ENCODE assay signal across 1 cellular context in the genomic region with DNA sequence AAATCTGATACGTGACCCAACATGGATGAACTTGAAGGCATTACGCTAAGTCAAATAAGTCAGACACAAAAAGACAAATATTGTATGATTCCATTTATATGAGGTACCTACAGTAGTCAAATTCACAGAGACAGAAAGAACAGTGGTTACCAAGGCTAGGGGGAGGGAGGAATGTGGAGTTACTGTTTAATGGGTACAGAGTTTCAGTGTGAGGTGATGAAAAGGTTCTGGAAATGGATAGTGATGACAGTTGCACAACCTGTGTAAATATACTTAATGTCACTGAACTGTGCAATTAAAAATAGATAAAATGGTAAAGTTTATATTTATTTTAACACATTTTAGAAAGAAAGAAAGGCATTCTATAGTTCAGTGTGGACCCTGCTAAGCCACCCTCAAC.
TF ChIP-seq lines count a peak whose summit lies in the region.

No MANE protein-coding gene starts in this region.

TF ChIP-seq in HepG2, 621 proteins besides CTCF, POLR2A, EP300 and RAD21 (continued from another document and continues in another):
- TF ChIP-seq, protein P1, sequence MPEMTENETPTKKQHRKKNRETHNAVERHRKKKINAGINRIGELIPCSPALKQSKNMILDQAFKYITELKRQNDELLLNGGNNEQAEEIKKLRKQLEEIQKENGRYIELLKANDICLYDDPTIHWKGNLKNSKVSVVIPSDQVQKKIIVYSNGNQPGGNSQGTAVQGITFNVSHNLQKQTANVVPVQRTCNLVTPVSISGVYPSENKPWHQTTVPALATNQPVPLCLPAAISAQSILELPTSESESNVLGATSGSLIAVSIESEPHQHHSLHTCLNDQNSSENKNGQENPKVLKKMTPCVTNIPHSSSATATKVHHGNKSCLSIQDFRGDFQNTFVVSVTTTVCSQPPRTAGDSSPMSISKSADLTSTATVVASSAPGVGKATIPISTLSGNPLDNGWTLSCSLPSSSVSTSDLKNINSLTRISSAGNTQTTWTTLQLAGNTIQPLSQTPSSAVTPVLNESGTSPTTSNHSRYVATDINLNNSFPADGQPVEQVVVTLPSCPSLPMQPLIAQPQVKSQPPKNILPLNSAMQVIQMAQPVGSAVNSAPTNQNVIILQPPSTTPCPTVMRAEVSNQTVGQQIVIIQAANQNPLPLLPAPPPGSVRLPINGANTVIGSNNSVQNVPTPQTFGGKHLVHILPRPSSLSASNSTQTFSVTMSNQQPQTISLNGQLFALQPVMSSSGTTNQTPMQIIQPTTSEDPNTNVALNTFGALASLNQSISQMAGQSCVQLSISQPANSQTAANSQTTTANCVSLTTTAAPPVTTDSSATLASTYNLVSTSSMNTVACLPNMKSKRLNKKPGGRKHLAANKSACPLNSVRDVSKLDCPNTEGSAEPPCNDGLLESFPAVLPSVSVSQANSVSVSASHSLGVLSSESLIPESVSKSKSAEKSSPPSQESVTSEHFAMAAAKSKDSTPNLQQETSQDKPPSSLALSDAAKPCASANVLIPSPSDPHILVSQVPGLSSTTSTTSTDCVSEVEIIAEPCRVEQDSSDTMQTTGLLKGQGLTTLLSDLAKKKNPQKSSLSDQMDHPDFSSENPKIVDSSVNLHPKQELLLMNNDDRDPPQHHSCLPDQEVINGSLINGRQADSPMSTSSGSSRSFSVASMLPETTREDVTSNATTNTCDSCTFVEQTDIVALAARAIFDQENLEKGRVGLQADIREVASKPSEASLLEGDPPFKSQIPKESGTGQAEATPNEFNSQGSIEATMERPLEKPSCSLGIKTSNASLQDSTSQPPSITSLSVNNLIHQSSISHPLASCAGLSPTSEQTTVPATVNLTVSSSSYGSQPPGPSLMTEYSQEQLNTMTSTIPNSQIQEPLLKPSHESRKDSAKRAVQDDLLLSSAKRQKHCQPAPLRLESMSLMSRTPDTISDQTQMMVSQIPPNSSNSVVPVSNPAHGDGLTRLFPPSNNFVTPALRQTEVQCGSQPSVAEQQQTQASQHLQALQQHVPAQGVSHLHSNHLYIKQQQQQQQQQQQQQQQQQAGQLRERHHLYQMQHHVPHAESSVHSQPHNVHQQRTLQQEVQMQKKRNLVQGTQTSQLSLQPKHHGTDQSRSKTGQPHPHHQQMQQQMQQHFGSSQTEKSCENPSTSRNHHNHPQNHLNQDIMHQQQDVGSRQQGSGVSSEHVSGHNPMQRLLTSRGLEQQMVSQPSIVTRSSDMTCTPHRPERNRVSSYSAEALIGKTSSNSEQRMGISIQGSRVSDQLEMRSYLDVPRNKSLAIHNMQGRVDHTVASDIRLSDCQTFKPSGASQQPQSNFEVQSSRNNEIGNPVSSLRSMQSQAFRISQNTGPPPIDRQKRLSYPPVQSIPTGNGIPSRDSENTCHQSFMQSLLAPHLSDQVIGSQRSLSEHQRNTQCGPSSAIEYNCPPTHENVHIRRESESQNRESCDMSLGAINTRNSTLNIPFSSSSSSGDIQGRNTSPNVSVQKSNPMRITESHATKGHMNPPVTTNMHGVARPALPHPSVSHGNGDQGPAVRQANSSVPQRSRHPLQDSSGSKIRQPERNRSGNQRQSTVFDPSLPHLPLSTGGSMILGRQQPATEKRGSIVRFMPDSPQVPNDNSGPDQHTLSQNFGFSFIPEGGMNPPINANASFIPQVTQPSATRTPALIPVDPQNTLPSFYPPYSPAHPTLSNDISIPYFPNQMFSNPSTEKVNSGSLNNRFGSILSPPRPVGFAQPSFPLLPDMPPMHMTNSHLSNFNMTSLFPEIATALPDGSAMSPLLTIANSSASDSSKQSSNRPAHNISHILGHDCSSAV (CRISPR knock-in tag; IDR thresholded peaks at IDR 0.05; ENCODE audit: borderline replicate concordance): no peak
- TF ChIP-seq SAP130 (CRISPR knock-in tag; IDR thresholded peaks at IDR 0.05; ENCODE audit: low read depth): peak; percentile 74
- peak; percentile 60 for TF ChIP-seq POGZ (CRISPR knock-in tag; IDR thresholded peaks at IDR 0.05)
- no peak for TF ChIP-seq ZNF549 (CRISPR knock-in tag; IDR thresholded peaks at IDR 0.05)
- no peak for TF ChIP-seq ZBTB46 (CRISPR knock-in tag; IDR thresholded peaks at IDR 0.05; ENCODE audit: borderline replicate concordance)
- TF ChIP-seq SMAD1 (CRISPR knock-in tag; IDR thresholded peaks at IDR 0.05; ENCODE audit: borderline replicate concordance, low read depth): no peak
- no peak for TF ChIP-seq ZNF326 (CRISPR knock-in tag; IDR thresholded peaks at IDR 0.05; ENCODE audit: borderline replicate concordance)
- no peak for TF ChIP-seq ZNF839 (CRISPR knock-in tag; IDR thresholded peaks at IDR 0.05; ENCODE audit: borderline replicate concordance)
- TF ChIP-seq, protein P2, sequence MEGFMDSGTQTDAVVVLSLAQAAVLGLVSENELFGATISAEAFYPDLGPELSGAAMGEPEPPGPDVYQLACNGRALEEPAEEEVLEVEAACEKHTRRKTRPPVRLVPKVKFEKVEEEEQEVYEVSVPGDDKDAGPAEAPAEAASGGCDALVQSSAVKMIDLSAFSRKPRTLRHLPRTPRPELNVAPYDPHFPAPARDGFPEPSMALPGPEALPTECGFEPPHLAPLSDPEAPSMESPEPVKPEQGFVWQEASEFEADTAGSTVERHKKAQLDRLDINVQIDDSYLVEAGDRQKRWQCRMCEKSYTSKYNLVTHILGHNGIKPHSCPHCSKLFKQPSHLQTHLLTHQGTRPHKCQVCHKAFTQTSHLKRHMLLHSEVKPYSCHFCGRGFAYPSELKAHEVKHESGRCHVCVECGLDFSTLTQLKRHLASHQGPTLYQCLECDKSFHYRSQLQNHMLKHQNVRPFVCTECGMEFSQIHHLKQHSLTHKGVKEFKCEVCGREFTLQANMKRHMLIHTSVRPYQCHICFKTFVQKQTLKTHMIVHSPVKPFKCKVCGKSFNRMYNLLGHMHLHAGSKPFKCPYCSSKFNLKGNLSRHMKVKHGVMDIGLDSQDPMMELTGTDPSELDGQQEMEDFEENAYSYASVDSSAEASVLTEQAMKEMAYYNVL (CRISPR knock-in tag; IDR thresholded peaks at IDR 0.05; ENCODE audit: borderline replicate concordance): no peak
- no peak for TF ChIP-seq MXD4 (CRISPR knock-in tag; IDR thresholded peaks at IDR 0.05)
- no peak for TF ChIP-seq ZNF263 (CRISPR knock-in tag; IDR thresholded peaks at IDR 0.05)
- TF ChIP-seq MIXL1 (CRISPR knock-in tag; IDR thresholded peaks at IDR 0.05): peak; percentile 55; the same call in 1 of the 2 replicates
- peak; percentile 26; the same call in 1 of the 2 replicates for TF ChIP-seq GATA4 (IDR thresholded peaks at IDR 0.05; ENCODE audit: borderline replicate concordance, low read depth)
- TF ChIP-seq, protein P3, sequence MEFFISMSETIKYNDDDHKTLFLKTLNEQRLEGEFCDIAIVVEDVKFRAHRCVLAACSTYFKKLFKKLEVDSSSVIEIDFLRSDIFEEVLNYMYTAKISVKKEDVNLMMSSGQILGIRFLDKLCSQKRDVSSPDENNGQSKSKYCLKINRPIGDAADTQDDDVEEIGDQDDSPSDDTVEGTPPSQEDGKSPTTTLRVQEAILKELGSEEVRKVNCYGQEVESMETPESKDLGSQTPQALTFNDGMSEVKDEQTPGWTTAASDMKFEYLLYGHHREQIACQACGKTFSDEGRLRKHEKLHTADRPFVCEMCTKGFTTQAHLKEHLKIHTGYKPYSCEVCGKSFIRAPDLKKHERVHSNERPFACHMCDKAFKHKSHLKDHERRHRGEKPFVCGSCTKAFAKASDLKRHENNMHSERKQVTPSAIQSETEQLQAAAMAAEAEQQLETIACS (CRISPR knock-in tag; IDR thresholded peaks at IDR 0.05): no peak
- TF ChIP-seq, protein P4, sequence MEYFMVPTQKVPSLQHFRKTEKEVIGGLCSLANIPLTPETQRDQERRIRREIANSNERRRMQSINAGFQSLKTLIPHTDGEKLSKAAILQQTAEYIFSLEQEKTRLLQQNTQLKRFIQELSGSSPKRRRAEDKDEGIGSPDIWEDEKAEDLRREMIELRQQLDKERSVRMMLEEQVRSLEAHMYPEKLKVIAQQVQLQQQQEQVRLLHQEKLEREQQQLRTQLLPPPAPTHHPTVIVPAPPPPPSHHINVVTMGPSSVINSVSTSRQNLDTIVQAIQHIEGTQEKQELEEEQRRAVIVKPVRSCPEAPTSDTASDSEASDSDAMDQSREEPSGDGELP (IDR thresholded peaks at IDR 0.05; ENCODE audit: borderline replicate concordance, low read depth): no peak
- TF ChIP-seq PHF8 (CRISPR knock-in tag; IDR thresholded peaks at IDR 0.05): no peak
- TF ChIP-seq TCF12 (IDR thresholded peaks at IDR 0.05): no peak
- TF ChIP-seq TCF12 (CRISPR knock-in tag; IDR thresholded peaks at IDR 0.05): 0 out of 2 replicates have a peak, but pooled peaks have one; percentile 41
- TF ChIP-seq ZNF703 (CRISPR knock-in tag; IDR thresholded peaks at IDR 0.05; ENCODE audit: borderline replicate concordance): no peak
- no peak for TF ChIP-seq HNF1A (IDR thresholded peaks at IDR 0.05; ENCODE audit: low read depth)
- no peak for TF ChIP-seq HNF1A (CRISPR knock-in tag; IDR thresholded peaks at IDR 0.05; ENCODE audit: borderline replicate concordance)
- TF ChIP-seq AGO2 (optimal IDR thresholded peaks at IDR 0.05; ENCODE audit: low read depth, low read length): no peak
- peak; percentile 77 for TF ChIP-seq RXRB (CRISPR knock-in tag; IDR thresholded peaks at IDR 0.05; ENCODE audit: borderline replicate concordance)
- peak; percentile 93 for TF ChIP-seq FOXA3 (CRISPR knock-in tag; IDR thresholded peaks at IDR 0.05)
- no peak for TF ChIP-seq ZFP37 (CRISPR knock-in tag; IDR thresholded peaks at IDR 0.05; ENCODE audit: borderline replicate concordance)
- peak; percentile 13; the same call in 1 of the 2 replicates for TF ChIP-seq FOSL2 (CRISPR knock-in tag; IDR thresholded peaks at IDR 0.05)
- TF ChIP-seq MZF1 (CRISPR knock-in tag; IDR thresholded peaks at IDR 0.05; ENCODE audit: borderline replicate concordance): no peak
- TF ChIP-seq NR2C2 (CRISPR knock-in tag; IDR thresholded peaks at IDR 0.05; ENCODE audit: borderline replicate concordance): no peak
- TF ChIP-seq RORA (CRISPR knock-in tag; IDR thresholded peaks at IDR 0.05): no peak
- TF ChIP-seq U2AF1 (optimal IDR thresholded peaks at IDR 0.05; ENCODE audit: low read depth, low read length): no peak
- TF ChIP-seq IRX3 (CRISPR knock-in tag; IDR thresholded peaks at IDR 0.05; ENCODE audit: borderline replicate concordance, low read depth): no peak
- peak; percentile 68 for TF ChIP-seq RARA (CRISPR knock-in tag; IDR thresholded peaks at IDR 0.05)
- TF ChIP-seq KAT2B (IDR thresholded peaks at IDR 0.05; ENCODE audit: borderline replicate concordance, low read depth, low read length): no peak
- TF ChIP-seq ZKSCAN5 (CRISPR knock-in tag; IDR thresholded peaks at IDR 0.05): no peak
- TF ChIP-seq PLSCR1 (CRISPR knock-in tag; IDR thresholded peaks at IDR 0.05; ENCODE audit: borderline replicate concordance): no peak
- no peak for TF ChIP-seq ZNF770 (CRISPR knock-in tag; IDR thresholded peaks at IDR 0.05)
- no peak for TF ChIP-seq POLR2AphosphoS5 (IDR thresholded peaks at IDR 0.05; ENCODE audit: low read depth, low read length)
- no peak for TF ChIP-seq ZNF713 (CRISPR knock-in tag; IDR thresholded peaks at IDR 0.05)
